ENCODE assay signal across 16 cellular contexts in the genomic region with DNA sequence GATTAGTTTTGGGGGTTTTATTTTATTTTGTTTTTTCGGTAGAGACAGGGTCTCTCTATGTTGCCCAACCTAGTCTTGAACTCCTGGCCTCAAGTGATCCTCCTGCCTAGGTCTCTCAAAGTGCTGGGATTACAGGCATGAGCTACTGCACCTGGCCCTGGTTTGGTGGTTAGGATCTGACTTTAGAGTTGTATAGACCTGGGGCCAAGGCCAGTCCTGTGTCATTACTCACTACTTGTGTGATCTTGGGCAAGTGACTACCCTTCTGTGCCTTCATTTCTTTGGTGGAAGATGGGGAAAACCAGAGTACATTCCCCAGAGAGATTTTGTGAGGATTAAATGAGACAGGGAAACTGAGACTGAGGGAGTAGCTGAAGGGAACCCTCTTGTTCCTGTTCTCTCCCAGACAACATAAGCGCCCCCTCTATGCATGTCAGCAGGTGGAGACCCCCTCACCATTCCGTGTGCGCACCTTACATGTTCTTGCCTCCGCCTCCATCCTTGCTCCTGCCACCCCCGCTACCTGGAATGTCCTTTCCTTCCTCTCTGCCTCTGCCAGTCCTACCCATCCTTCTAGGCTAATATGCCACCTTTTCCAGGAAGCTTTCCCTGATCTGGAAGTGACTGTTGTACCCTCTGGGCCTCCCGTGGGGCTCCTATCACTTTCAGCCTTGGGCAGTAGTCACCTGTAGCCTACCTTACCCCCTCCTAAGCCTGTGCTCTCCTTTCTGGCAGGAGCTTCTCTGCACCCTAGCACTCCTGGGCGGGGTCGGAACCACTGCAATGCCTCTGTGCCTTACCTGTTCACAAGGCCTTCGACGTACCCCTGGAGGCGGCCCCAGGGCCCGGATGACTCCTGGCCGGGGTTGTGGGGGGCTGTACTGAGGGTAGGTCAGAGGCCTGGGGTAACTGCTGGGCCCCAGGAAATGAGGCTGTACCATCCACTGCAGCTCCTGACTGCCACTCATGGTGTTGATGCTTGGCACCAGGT. TPM values are rescaled to one million over a fixed set of nuclear protein-coding genes. Genes with fewer than 3 reads are reported as not detected.
DNase-seq lines count a peak whose midpoint lies in the region; ATAC-seq and TF ChIP-seq lines count a peak whose summit lies in the region.
"Had no signal": no experiment of that assay in that cellular context is flagged by ENCODE, and none has a peak within 500 bp of the region (broad histone marks: within the 10 kb centered on the region; RNA-seq: fewer than 3 reads in every experiment).

No MANE protein-coding gene starts in this region.

- H2AFZ ChIP-seq in neural progenitor cell (replicated peaks) = no peak overlapping the region

- peaks cover 44% of the 10 kb centered on the region for H3K36me3 Mint-ChIP-seq in activated CD4-positive, alpha-beta T cell treated with anti-CD3 and anti-CD28 coated beads, Interleukin-2, amount 10 ng/mL, durations not matched to agents 24 days and 14 days (ENCODE audit: low read depth)
- peaks cover 47% of the 10 kb centered on the region for H3K36me3 Mint-ChIP-seq in activated naive CD8-positive, alpha-beta T cell treated with anti-CD3 and anti-CD28 coated beads, Interleukin-2, amount 50 U/mL, for 24 hours (ENCODE audit: low read depth)
- H3K36me3 Mint-ChIP-seq in neural progenitor cell = no peaks in the 10 kb centered on the region
- H3K36me3 Mint-ChIP-seq: brain had no signal

- WGBS in psoas muscle, 3 donors = 93 to 96% (median 93%) methylated on average over 14 of the region's 14 CpGs

- ATAC-seq in activated naive CD8-positive, alpha-beta T cell treated with anti-CD3 and anti-CD28 coated beads, Interleukin-2, amount 50 U/mL, for 24 hours = no peak
- no peak for ATAC-seq in psoas muscle
- ATAC-seq: heart left ventricle, left lobe of liver, upper lobe of right lung had no signal

- H3F3A ChIP-seq in neural progenitor cell (ENCODE audit: low read depth) = peaks cover 28% of the 10 kb centered on the region

- H3K9me3 Mint-ChIP-seq in activated CD4-positive, alpha-beta T cell treated with anti-CD3 and anti-CD28 coated beads, Interleukin-2, amount 10 ng/mL, durations not matched to agents 24 days and 14 days = no peaks in the 10 kb centered on the region
- no peaks in the 10 kb centered on the region for H3K9me3 Mint-ChIP-seq in activated naive CD8-positive, alpha-beta T cell treated with anti-CD3 and anti-CD28 coated beads, Interleukin-2, amount 50 U/mL, for 24 hours
- no peaks in the 10 kb centered on the region for H3K9me3 Mint-ChIP-seq in neural progenitor cell

- H3K4me3 Mint-ChIP-seq in activated CD4-positive, alpha-beta T cell treated with anti-CD3 and anti-CD28 coated beads, Interleukin-2, amount 10 ng/mL, durations not matched to agents 24 days and 14 days = no peak overlapping the region
- peak overlapping the region; percentile 68 for H3K4me3 Mint-ChIP-seq in activated naive CD8-positive, alpha-beta T cell treated with anti-CD3 and anti-CD28 coated beads, Interleukin-2, amount 50 U/mL, for 24 hours
- peak overlapping the region; percentile 59 for H3K4me3 Mint-ChIP-seq in neural progenitor cell

- H3K27me3 ChIP-seq in neural progenitor cell (peaks cover 53% of the 10 kb centered on the region), psoas muscle (ENCODE audit: insufficient read depth in 3 of 3, low read length in 2 of 3) (peaks cover 0 to 8% (median 6%) of the 10 kb centered on the region in 3 donors), A673 (replicated peaks; ENCODE audit: insufficient read depth, low read depth, low read length, poor library complexity) (no peaks in the 10 kb centered on the region)
- H3K27me3 ChIP-seq: upper lobe of right lung had no signal

- peaks cover 9% of the 10 kb centered on the region for H3K79me2 ChIP-seq in neural progenitor cell (ENCODE audit: low read depth)

- H3K36me3 ChIP-seq in neural progenitor cell (no peaks in the 10 kb centered on the region), psoas muscle (ENCODE audit: insufficient read depth in 1 of 2, low read depth in 1 of 2) (peaks cover 0 to 8% of the 10 kb centered on the region in 2 donors), A673 (ENCODE audit: insufficient read depth, low read length, poor library complexity, severe bottlenecking) (no peaks in the 10 kb centered on the region)
- H3K36me3 ChIP-seq: heart left ventricle, upper lobe of right lung had no signal

- H3K27ac Mint-ChIP-seq in activated CD4-positive, alpha-beta T cell treated with anti-CD3 and anti-CD28 coated beads, Interleukin-2, amount 10 ng/mL, durations not matched to agents 24 days and 14 days = peak overlapping the region; percentile 60
- peak overlapping the region; percentile 76 for H3K27ac Mint-ChIP-seq in activated naive CD8-positive, alpha-beta T cell treated with anti-CD3 and anti-CD28 coated beads, Interleukin-2, amount 50 U/mL, for 24 hours
- H3K27ac Mint-ChIP-seq in neural progenitor cell = no peak overlapping the region

- intact Hi-C loops in activated CD4-positive, alpha-beta T cell treated with anti-CD3 and anti-CD28 coated beads, Interleukin-2, amount 10 ng/mL, durations not matched to agents 24 days and 14 days (cut with micrococcal nuclease) = no loop called here
- intact Hi-C loops in psoas muscle (cut with DNase I) = no loop called here
- intact Hi-C loops in A673 (cut with micrococcal nuclease; ENCODE audit: unreplicated experiment) = no loop called here

- peaks cover 14% of the 10 kb centered on the region for H4K20me1 ChIP-seq in neural progenitor cell (ENCODE audit: low read depth)

- no TSS peak for BruUV-seq in A673 (replicated peaks; lab: Mats Ljungman, UMichigan)

- TF ChIP-seq CTCF in neural progenitor cell (IDR thresholded peaks at IDR 0.05) (no peak), psoas muscle (IDR thresholded peaks at IDR 0.05) (no peak), A673 (conservative IDR thresholded peaks at IDR 0.05; ENCODE audit: low read depth, low read length) (no peak)

- DNase-seq in activated CD4-positive, alpha-beta T cell treated with anti-CD3 and anti-CD28 coated beads, Interleukin-2, amount 10 ng/mL, durations not matched to agents 24 days and 14 days = peak; percentile 57
- no peak for DNase-seq in activated CD4-positive, alpha-beta T cell treated with anti-CD3 and anti-CD28 coated beads for 4 hours
- peak; percentile 29 for DNase-seq in HT1080 (ENCODE audit: low read depth)
- DNase-seq in activated naive CD8-positive, alpha-beta T cell treated with anti-CD3 and anti-CD28 coated beads, Interleukin-2, amount 50 U/mL, for 24 hours = peak; percentile 3
- no peak for DNase-seq in neural progenitor cell (ENCODE audit: low spot score)
- no peak for DNase-seq in psoas muscle
- DNase-seq in T1000 (lab: John Stamatoyannopoulos, UW) = no peak
- no peak for DNase-seq in A673 (ENCODE audit: low spot score)
- DNase-seq: MM.1S, SW 1271, upper lobe of right lung had no signal

- no peak overlapping the region for H3K4me3 ChIP-seq in neural progenitor cell
- H3K4me3 ChIP-seq in psoas muscle = no peak overlapping the region
- no peak overlapping the region for H3K4me3 ChIP-seq in A673 (ENCODE audit: low read depth, low read length, poor library complexity, severe bottlenecking)
- H3K4me3 ChIP-seq: heart left ventricle, upper lobe of right lung had no signal

- CTCF ChIA-PET in A673 (lab: Charles Lee) = no interaction called here

- no peak overlapping the region for H3K4me2 ChIP-seq in neural progenitor cell

- H3K27ac ChIP-seq in neural progenitor cell = no peak overlapping the region
- H3K27ac ChIP-seq in psoas muscle = no peak overlapping the region
- H3K27ac ChIP-seq in A673 (ENCODE audit: low read depth, low read length, poor library complexity, severe bottlenecking) = no peak overlapping the region
- H3K27ac ChIP-seq: heart left ventricle, HL-60, upper lobe of right lung had no signal

- POLR2A ChIA-PET in A673 (lab: Charles Lee; ENCODE audit: low non-redundant PET) = no interaction called here

- H3K4me1 ChIP-seq in neural progenitor cell (peaks cover 15% of the 10 kb centered on the region), psoas muscle (peaks cover 10% of the 10 kb centered on the region), A673 (ENCODE audit: insufficient read depth, low read length, poor library complexity, severe bottlenecking) (peaks cover 30% of the 10 kb centered on the region)

- H3K4me1 Mint-ChIP-seq in activated CD4-positive, alpha-beta T cell treated with anti-CD3 and anti-CD28 coated beads, Interleukin-2, amount 10 ng/mL, durations not matched to agents 24 days and 14 days = peaks cover 51% of the 10 kb centered on the region
- H3K4me1 Mint-ChIP-seq in activated naive CD8-positive, alpha-beta T cell treated with anti-CD3 and anti-CD28 coated beads, Interleukin-2, amount 50 U/mL, for 24 hours = peaks cover 67% of the 10 kb centered on the region
- peaks cover 22% of the 10 kb centered on the region for H3K4me1 Mint-ChIP-seq in neural progenitor cell

- no peaks in the 10 kb centered on the region for H3K9me3 ChIP-seq in neural progenitor cell (ENCODE audit: low read depth)
- no peaks in the 10 kb centered on the region for H3K9me3 ChIP-seq in psoas muscle
- no peaks in the 10 kb centered on the region for H3K9me3 ChIP-seq in A673 (ENCODE audit: low read depth, low read length, poor library complexity, severe bottlenecking)
- H3K9me3 ChIP-seq: heart left ventricle, upper lobe of right lung had no signal

- no peak overlapping the region for H3K9ac ChIP-seq in neural progenitor cell

- H3K27me3 Mint-ChIP-seq in activated CD4-positive, alpha-beta T cell treated with anti-CD3 and anti-CD28 coated beads, Interleukin-2, amount 10 ng/mL, durations not matched to agents 24 days and 14 days = no peaks in the 10 kb centered on the region
- peaks cover 2% of the 10 kb centered on the region for H3K27me3 Mint-ChIP-seq in activated naive CD8-positive, alpha-beta T cell treated with anti-CD3 and anti-CD28 coated beads, Interleukin-2, amount 50 U/mL, for 24 hours
- peaks cover 35% of the 10 kb centered on the region for H3K27me3 Mint-ChIP-seq in neural progenitor cell (ENCODE audit: insufficient read depth, low read depth)

RNA-seq across cellular contexts. Expression of a gene that starts 3.9 kb away (rescaled TPM):
- total RNA-seq in activated CD4-positive, alpha-beta T cell treated with anti-CD3 and anti-CD28 coated beads, Interleukin-2, amount 10 ng/mL, durations not matched to agents 24 days and 14 days = 32.1 and 32.9 TPM in 2 replicates
- total RNA-seq in HT1080 (2014; rRNA removed; shearing (Covaris generic)) = 236 and 374 TPM in 2 replicates
- 579 and 580 TPM in 2 replicates for polyA plus RNA-seq in HT1080 (2015; cell fraction: cytosol; rRNA removed)
- 258 and 269 TPM in 2 replicates for polyA plus RNA-seq in HT1080 (2015; cell fraction: nucleus; rRNA removed)
- total RNA-seq in neural progenitor cell (ENCODE audit: low replicate concordance) = not detected in 2 replicates
- 10 to 100 TPM in 3 of 4 donors, under 1 TPM in 1; 0.75 to 12.6 (median 11.5) TPM for total RNA-seq in psoas muscle
- polyA plus RNA-seq in psoas muscle = 100 to 1,000 TPM in 1 of 3 donors, 1 to 10 TPM in 2; 5.7 to 257 (median 7.8) TPM
- 12.6 and 29.0 TPM in 2 replicates for total RNA-seq in A673 (2021)
- polyA plus RNA-seq: neural cell had no signal

RNA-seq across cellular contexts. Expression of a gene that starts 5.8 kb away (rescaled TPM):
- total RNA-seq in activated CD4-positive, alpha-beta T cell treated with anti-CD3 and anti-CD28 coated beads, Interleukin-2, amount 10 ng/mL, durations not matched to agents 24 days and 14 days = 62.2 and 62.5 TPM in 2 replicates
- total RNA-seq in HT1080 (2014; rRNA removed; shearing (Covaris generic)) = 135 and 146 TPM in 2 replicates
- polyA plus RNA-seq in HT1080 (2015; cell fraction: cytosol; rRNA removed) = 153 and 193 TPM in 2 replicates
- polyA plus RNA-seq in HT1080 (2015; cell fraction: nucleus; rRNA removed) = 65.8 and 67.2 TPM in 2 replicates
- 3.9 and 23.1 TPM in 2 replicates for total RNA-seq in neural progenitor cell (ENCODE audit: low replicate concordance)
- total RNA-seq in psoas muscle = 10 to 100 TPM; 16.7 to 39.6 (median 27.8) TPM
- 10 to 100 TPM; 24.7 to 35.9 (median 26.5) TPM for polyA plus RNA-seq in psoas muscle
- total RNA-seq in A673 (2021) = 32.3 and 32.9 TPM in 2 replicates

RNA-seq across cellular contexts. Expression of a gene that starts 8.0 kb away (rescaled TPM):
- 91.0 and 95.7 TPM in 2 replicates for total RNA-seq in activated CD4-positive, alpha-beta T cell treated with anti-CD3 and anti-CD28 coated beads, Interleukin-2, amount 10 ng/mL, durations not matched to agents 24 days and 14 days
- 187 and 232 TPM in 2 replicates for total RNA-seq in HT1080 (2014; rRNA removed; shearing (Covaris generic))
- 137 and 138 TPM in 2 replicates for polyA plus RNA-seq in HT1080 (2015; cell fraction: cytosol; rRNA removed)
- 85.4 and 98.4 TPM in 2 replicates for polyA plus RNA-seq in HT1080 (2015; cell fraction: nucleus; rRNA removed)
- total RNA-seq in neural progenitor cell (ENCODE audit: low replicate concordance) (92.1 and 113 TPM in 2 replicates), psoas muscle (10 to 100 TPM; 27.7 to 42.5 (median 37.0) TPM), A673 (2021) (98.5 and 116 TPM in 2 replicates)
- 10 to 100 TPM; 32.2 to 73.9 (median 44.1) TPM for polyA plus RNA-seq in psoas muscle

RNA-seq across cellular contexts. Expression of a gene that starts 16.7 kb away (rescaled TPM):
- 4.9 and 7.5 TPM in 2 replicates for total RNA-seq in activated CD4-positive, alpha-beta T cell treated with anti-CD3 and anti-CD28 coated beads, Interleukin-2, amount 10 ng/mL, durations not matched to agents 24 days and 14 days
- total RNA-seq in HT1080 (2014; rRNA removed; shearing (Covaris generic)) = 0.24 and 0.57 TPM in 2 replicates
- 0.09 and 0.16 TPM in 2 replicates for polyA plus RNA-seq in HT1080 (2015; cell fraction: cytosol; rRNA removed)
- not detected in 2 replicates for polyA plus RNA-seq in HT1080 (2015; cell fraction: nucleus; rRNA removed)
- total RNA-seq in neural progenitor cell (ENCODE audit: low replicate concordance) (not detected in 2 replicates), psoas muscle (under 1 TPM; 0.22 to 0.64 (median 0.37) TPM), A673 (2021) (not detected in 2 replicates)
- under 1 TPM; 0.08 to 0.91 (median 0.22) TPM for polyA plus RNA-seq in psoas muscle
- polyA plus RNA-seq: neural cell had no signal

RNA-seq across cellular contexts. Expression of a gene that starts 22.6 kb away (rescaled TPM):
- total RNA-seq in activated CD4-positive, alpha-beta T cell treated with anti-CD3 and anti-CD28 coated beads, Interleukin-2, amount 10 ng/mL, durations not matched to agents 24 days and 14 days = 20.9 and 21.1 TPM in 2 replicates
- total RNA-seq in HT1080 (2014; rRNA removed; shearing (Covaris generic)) = 44.0 and 64.7 TPM in 2 replicates
- 81.2 and 103 TPM in 2 replicates for polyA plus RNA-seq in HT1080 (2015; cell fraction: cytosol; rRNA removed)
- 52.2 and 66.5 TPM in 2 replicates for polyA plus RNA-seq in HT1080 (2015; cell fraction: nucleus; rRNA removed)
- total RNA-seq in neural progenitor cell (ENCODE audit: low replicate concordance) (6.9 and 22.4 TPM in 2 replicates), psoas muscle (10 to 100 TPM; 52.8 to 71.9 (median 59.9) TPM), A673 (2021) (22.4 and 27.6 TPM in 2 replicates)
- polyA plus RNA-seq in psoas muscle = 10 to 100 TPM; 60.3 to 98.7 (median 75.0) TPM

Comparison
In these comparisons a context has a peak if more than half of its experiments do, and no peak if none do; other contexts are left out.
1. DNase-seq: peak in activated CD4-positive, alpha-beta T cell treated with anti-CD3 and anti-CD28 coated beads, Interleukin-2, amount 10 ng/mL, durations not matched to agents 24 days and 14 days (single experiment), HT1080 (single experiment) and activated naive CD8-positive, alpha-beta T cell treated with anti-CD3 and anti-CD28 coated beads, Interleukin-2, amount 50 U/mL, for 24 hours (single experiment); none in activated CD4-positive, alpha-beta T cell treated with anti-CD3 and anti-CD28 coated beads for 4 hours (0 of 2), neural progenitor cell (single experiment), psoas muscle (0 of 2), T1000 (single experiment) and A673 (single experiment).